Comparison of ENCODE assay signal across 1 cellular context in the genomic region with DNA sequence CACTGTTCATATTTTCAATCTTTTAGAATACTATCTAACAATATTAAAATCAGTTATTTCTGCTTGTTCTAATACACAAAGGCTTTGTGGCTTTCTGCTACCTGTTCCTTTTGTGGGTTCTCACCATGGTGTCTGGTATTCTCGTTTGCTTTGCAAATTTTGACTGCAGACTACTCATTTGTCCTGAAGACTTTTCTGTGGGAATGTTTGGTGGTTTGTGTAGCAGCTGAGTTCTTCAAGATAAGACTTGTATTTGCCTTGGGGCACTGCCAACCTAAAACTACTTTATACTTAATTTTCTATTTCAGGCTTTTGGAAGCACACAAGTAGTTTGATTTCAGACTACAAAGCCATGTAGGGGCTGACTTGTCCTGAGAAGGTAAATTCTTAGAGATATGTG.
TF ChIP-seq lines count a peak whose summit lies in the region.

No MANE protein-coding gene starts in this region.

TF ChIP-seq in IMR-90, 13 proteins besides CTCF, POLR2A, EP300 and RAD21 (continued from another document):
- TF ChIP-seq, protein P1, sequence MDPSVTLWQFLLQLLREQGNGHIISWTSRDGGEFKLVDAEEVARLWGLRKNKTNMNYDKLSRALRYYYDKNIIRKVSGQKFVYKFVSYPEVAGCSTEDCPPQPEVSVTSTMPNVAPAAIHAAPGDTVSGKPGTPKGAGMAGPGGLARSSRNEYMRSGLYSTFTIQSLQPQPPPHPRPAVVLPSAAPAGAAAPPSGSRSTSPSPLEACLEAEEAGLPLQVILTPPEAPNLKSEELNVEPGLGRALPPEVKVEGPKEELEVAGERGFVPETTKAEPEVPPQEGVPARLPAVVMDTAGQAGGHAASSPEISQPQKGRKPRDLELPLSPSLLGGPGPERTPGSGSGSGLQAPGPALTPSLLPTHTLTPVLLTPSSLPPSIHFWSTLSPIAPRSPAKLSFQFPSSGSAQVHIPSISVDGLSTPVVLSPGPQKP (IDR thresholded peaks at IDR 0.05; ENCODE audit: borderline replicate concordance, low read depth, low read length) = no peak
- TF ChIP-seq MAFK (IDR thresholded peaks at IDR 0.05; ENCODE audit: low read depth, low read length) (no peak), FOS (IDR thresholded peaks at IDR 0.05; ENCODE audit: low read depth, low read length) (no peak), RCOR1 (IDR thresholded peaks at IDR 0.05; ENCODE audit: insufficient replicate concordance, low read length) (no peak), NFE2L2 (IDR thresholded peaks at IDR 0.05; ENCODE audit: low read depth, low read length) (no peak), MAZ (IDR thresholded peaks at IDR 0.05; ENCODE audit: borderline replicate concordance, low read depth, low read length) (no peak)
